19 cellular contexts compared by ENCODE assay signal in genomic region chr19:4586691-4587090, GRCh38. TPM values are rescaled to one million over a fixed set of nuclear protein-coding genes. Genes with fewer than 3 reads are reported as not detected.
DNase-seq lines count a peak whose midpoint lies in the region; ATAC-seq and TF ChIP-seq lines count a peak whose summit lies in the region.
"Had no signal": no experiment of that assay in that cellular context is flagged by ENCODE, and none has a peak within 500 bp of the region (broad histone marks: within the 10 kb centered on the region; RNA-seq: fewer than 3 reads in every experiment).

No MANE protein-coding gene starts in this region.

- H2BK12ac ChIP-seq in neuronal stem cell (ENCODE audit: low read length), result peak overlapping the region; percentile 47

- peaks cover 24% of the 10 kb centered on the region for H3K4me1 Mint-ChIP-seq in GM23338
- H3K4me1 Mint-ChIP-seq in activated CD4-positive, alpha-beta T cell treated with anti-CD3 and anti-CD28 coated beads for 36 hours, result peaks cover 7% of the 10 kb centered on the region

- DNase-seq in 8988T (peak; percentile 17), GM23338 (ENCODE audit: low spot score) (peak; percentile 53), neuronal stem cell (ENCODE audit: low spot score) (no peak), DMS114 treated with DMSO at 0.1 percent for 48 hours (lab: John Stamatoyannopoulos, UW; ENCODE audit: unreplicated experiment) (no peak), NOMO-1 treated with DMSO at 0.1 percent for 48 hours (lab: John Stamatoyannopoulos, UW; ENCODE audit: unreplicated experiment) (no peak)
- DNase-seq in activated CD4-positive, alpha-beta T cell treated with anti-CD3 and anti-CD28 coated beads for 36 hours, result no peak
- DNase-seq: ACHN; AML-193; Caco-2; CD4-positive, alpha-beta T cell; DMS79 treated with DMSO at 0.1 percent for 48 hours; GF-D8; HCEC 1CT; HFFc6; KG1 had no signal

- H3F3A ChIP-seq in GM23338 (replicated peaks; ENCODE audit: low read depth), result peaks cover 12% of the 10 kb centered on the region; the same call in 1 of the 2 replicates

- no peak overlapping the region for H3K27ac ChIP-seq in GM23338 (ENCODE audit: low read depth)
- peak overlapping the region; percentile 76 for H3K27ac ChIP-seq in OCI-LY3 (ENCODE audit: low read length)
- no peak overlapping the region for H3K27ac ChIP-seq in neuronal stem cell (replicated peaks; ENCODE audit: low read length)
- H3K27ac ChIP-seq: C4-2B had no signal

- TF ChIP-seq CTCF in GM23338 (conservative IDR thresholded peaks at IDR 0.05; ENCODE audit: low read depth in 2 of 2) (no peak), OCI-LY3 (IDR thresholded peaks at IDR 0.05; ENCODE audit: low read depth, low read length) (no peak)

- H3K9me3 ChIP-seq in OCI-LY3 (ENCODE audit: insufficient read depth, low read length), result no peaks in the 10 kb centered on the region
- H3K9me3 ChIP-seq in neuronal stem cell (replicated peaks in 1 of 2; ENCODE audit: control insufficient read depth in 2 of 2, insufficient read depth in 1 of 2, low read depth in 1 of 2, low read length in 2 of 2), result no peaks in the 10 kb centered on the region
- H3K9me3 ChIP-seq: Caco-2 had no signal

- peak overlapping the region; percentile 31; the same call in 1 of the 2 replicates for H3K9ac ChIP-seq in OCI-LY3 (ENCODE audit: low read length)
- no peak overlapping the region for H3K9ac ChIP-seq in neuronal stem cell (ENCODE audit: low read depth, low read length, poor library complexity)

- H4K91ac ChIP-seq in neuronal stem cell (ENCODE audit: low read depth, low read length, poor library complexity), result no peak overlapping the region

- no peaks in the 10 kb centered on the region for H3K79me1 ChIP-seq in neuronal stem cell (ENCODE audit: low read depth, low read length)

- H3K4me1 ChIP-seq in GM23338 (ENCODE audit: insufficient read depth) (peaks cover 12% of the 10 kb centered on the region), OCI-LY3 (ENCODE audit: low read length) (peaks cover 62% of the 10 kb centered on the region), neuronal stem cell (ENCODE audit: control insufficient read depth in 2 of 2, insufficient read depth in 1 of 2, low read depth in 1 of 2, low read length in 2 of 2) (peaks cover 15 to 18% of the 10 kb centered on the region in 2 donors)

- H3K79me2 ChIP-seq in GM23338 (replicated peaks; ENCODE audit: insufficient read depth), result no peaks in the 10 kb centered on the region
- H3K79me2 ChIP-seq in OCI-LY3 (ENCODE audit: low read length), result no peaks in the 10 kb centered on the region

- H3K4me3 ChIP-seq in GM23338 (no peak overlapping the region), OCI-LY3 (ENCODE audit: low read length) (peak overlapping the region; percentile 51), neuronal stem cell (ENCODE audit: low read length in 2 of 2) (no peak overlapping the region)

- no peaks in the 10 kb centered on the region for H3K36me3 Mint-ChIP-seq in GM23338 (ENCODE audit: low read depth)
- no peaks in the 10 kb centered on the region for H3K36me3 Mint-ChIP-seq in activated CD4-positive, alpha-beta T cell treated with anti-CD3 and anti-CD28 coated beads for 36 hours (ENCODE audit: low read depth)

- peak overlapping the region; percentile 41 for H2BK15ac ChIP-seq in neuronal stem cell (ENCODE audit: low read length)

- H2BK5ac ChIP-seq in neuronal stem cell (ENCODE audit: low read length), result no peak overlapping the region

- H3K9me2 ChIP-seq in GM23338 (ENCODE audit: insufficient read depth), result no peaks in the 10 kb centered on the region

- H3K23ac ChIP-seq in neuronal stem cell (ENCODE audit: low read depth, low read length, poor library complexity), result no peak overlapping the region

- H4K20me1 ChIP-seq in GM23338 (replicated peaks; ENCODE audit: insufficient read depth) (no peaks in the 10 kb centered on the region; the same call in 1 of the 2 replicates), OCI-LY3 (ENCODE audit: insufficient read depth, low read length) (no peaks in the 10 kb centered on the region)

- peaks cover 24% of the 10 kb centered on the region for H3K27me3 Mint-ChIP-seq in GM23338 (ENCODE audit: insufficient read depth, low read depth, poor library complexity)
- H3K27me3 Mint-ChIP-seq in activated CD4-positive, alpha-beta T cell treated with anti-CD3 and anti-CD28 coated beads for 36 hours, result peaks cover 44% of the 10 kb centered on the region

- H3K36me3 ChIP-seq in GM23338 (ENCODE audit: insufficient read depth) (no peaks in the 10 kb centered on the region), OCI-LY3 (replicated peaks; ENCODE audit: low read depth, low read length) (no peaks in the 10 kb centered on the region), neuronal stem cell (replicated peaks in 1 of 2; ENCODE audit: control insufficient read depth in 2 of 2, insufficient read depth in 2 of 2, low read length in 2 of 2) (no peaks in the 10 kb centered on the region)

- H3K27me3 ChIP-seq in GM23338 (ENCODE audit: insufficient read depth) (peaks cover 35% of the 10 kb centered on the region), OCI-LY3 (ENCODE audit: low read depth, low read length) (no peaks in the 10 kb centered on the region), neuronal stem cell (ENCODE audit: control insufficient read depth in 3 of 3, insufficient read depth in 3 of 3, low read depth in 1 of 3, low read length in 3 of 3) (peaks cover 0 to 15% (median 8%) of the 10 kb centered on the region in 3 experiments)

- CTCF ChIA-PET in activated CD4-positive, alpha-beta T cell treated with anti-CD3 and anti-CD28 coated beads for 36 hours (lab: Charles Lee), result no interaction called here

- no peak overlapping the region for H2BK120ac ChIP-seq in neuronal stem cell (ENCODE audit: low read depth, low read length)

- intact Hi-C loops in activated CD4-positive, alpha-beta T cell treated with anti-CD3 and anti-CD28 coated beads for 36 hours (cut with DNase I, micrococcal nuclease), result no loop called here

- H3K27ac Mint-ChIP-seq in GM23338, result no peak overlapping the region
- H3K27ac Mint-ChIP-seq in activated CD4-positive, alpha-beta T cell treated with anti-CD3 and anti-CD28 coated beads for 36 hours, result no peak overlapping the region
- H3K27ac Mint-ChIP-seq: CD4-positive, alpha-beta T cell; HFFc6 had no signal

- no peak overlapping the region for H4K8ac ChIP-seq in neuronal stem cell (ENCODE audit: low read depth, low read length)

- H2AFZ ChIP-seq in GM23338 (no peak overlapping the region), OCI-LY3 (ENCODE audit: low read depth, low read length) (peak overlapping the region; percentile 37; the same call in 1 of the 2 replicates), neuronal stem cell (ENCODE audit: low read length) (no peak overlapping the region)

- H2AK5ac ChIP-seq in neuronal stem cell (ENCODE audit: low read depth, low read length), result peak overlapping the region; percentile 12

- peak overlapping the region; percentile 72 for H3K18ac ChIP-seq in neuronal stem cell (ENCODE audit: low read length)

- no peak overlapping the region for H3K4ac ChIP-seq in neuronal stem cell (ENCODE audit: low read length)

- no peak overlapping the region for H3K4me3 Mint-ChIP-seq in GM23338
- no peak overlapping the region for H3K4me3 Mint-ChIP-seq in activated CD4-positive, alpha-beta T cell treated with anti-CD3 and anti-CD28 coated beads for 36 hours
- H3K4me3 Mint-ChIP-seq: CD4-positive, alpha-beta T cell; HFFc6 had no signal

- no peak overlapping the region for H3K14ac ChIP-seq in neuronal stem cell (ENCODE audit: low read length)

- H3K9me3 Mint-ChIP-seq in GM23338, result no peaks in the 10 kb centered on the region
- no peaks in the 10 kb centered on the region for H3K9me3 Mint-ChIP-seq in activated CD4-positive, alpha-beta T cell treated with anti-CD3 and anti-CD28 coated beads for 36 hours (ENCODE audit: low read depth)
- H3K9me3 Mint-ChIP-seq: CD4-positive, alpha-beta T cell; HFFc6 had no signal

- POLR2A ChIA-PET in activated CD4-positive, alpha-beta T cell treated with anti-CD3 and anti-CD28 coated beads for 36 hours (lab: Charles Lee), result no interaction called here

- H3K4me2 ChIP-seq in GM23338 (peak overlapping the region; percentile 2; the same call in 1 of the 2 replicates), OCI-LY3 (ENCODE audit: low read length) (peak overlapping the region; percentile 89), neuronal stem cell (ENCODE audit: insufficient read depth, low read length, poor library complexity, severe bottlenecking) (no peak overlapping the region)

- ATAC-seq in GM23338, result no peak
- ATAC-seq in activated CD4-positive, alpha-beta T cell treated with anti-CD3 and anti-CD28 coated beads for 36 hours, result no peak

- WGBS in neuronal stem cell (ENCODE audit: extremely low coverage in 2 of 2, insufficient read length in 2 of 2, insufficient replicate concordance in 1 of 2), 2 donors, result no CpG with 5 or more reads among the region's 6 CpGs

TF ChIP-seq in GM23338, 12 proteins besides CTCF, POLR2A, EP300 and RAD21 (continues in another document):
- TF ChIP-seq POLR2AphosphoS5 (IDR thresholded peaks at IDR 0.05; ENCODE audit: low read depth), result no peak

RNA-seq across cellular contexts. Expression of gene SEMA6B, which starts 27.2 kb away (rescaled TPM):
- 39.8 and 42.7 TPM in 2 replicates for total RNA-seq in GM23338 (2014; rRNA removed; shearing (Covaris generic))
- 5.3 and 6.9 TPM in 2 replicates for polyA plus RNA-seq in GM23338 (2016; fragmentation: Nextera tagmentation; extraction: Ambion mirVana)
- polyA plus RNA-seq in neuronal stem cell (2013, experiment 1 of 2), result 42.5 TPM
- 43.0 TPM for polyA plus RNA-seq in neuronal stem cell (2013, experiment 2 of 2)
- total RNA-seq in activated CD4-positive, alpha-beta T cell treated with anti-CD3 and anti-CD28 coated beads for 36 hours, result not detected

RNA-seq across cellular contexts. Expression of gene LRG1, which starts 46.9 kb away (rescaled TPM):
- total RNA-seq in GM23338 (2014; rRNA removed; shearing (Covaris generic)), result 0.45 and 0.54 TPM in 2 replicates
- polyA plus RNA-seq in GM23338 (2016; fragmentation: Nextera tagmentation; extraction: Ambion mirVana), result 0.21 and 0.43 TPM in 2 replicates
- polyA plus RNA-seq in neuronal stem cell (2013, experiment 1 of 2), result not detected
- 0.01 TPM for polyA plus RNA-seq in neuronal stem cell (2013, experiment 2 of 2)
- under 1 TPM; 0.35 to 0.57 TPM for total RNA-seq in activated CD4-positive, alpha-beta T cell treated with anti-CD3 and anti-CD28 coated beads for 36 hours
- total RNA-seq: CD4-positive, alpha-beta T cell; HFFc6 had no signal

RNA-seq across cellular contexts. Expression of gene PLIN5, which starts 51.7 kb away (rescaled TPM):
- total RNA-seq in GM23338 (2014; rRNA removed; shearing (Covaris generic)), result 0.47 and 3.5 TPM in 2 replicates
- 1.5 and 1.9 TPM in 2 replicates for polyA plus RNA-seq in GM23338 (2016; fragmentation: Nextera tagmentation; extraction: Ambion mirVana)
- 2.9 TPM for polyA plus RNA-seq in neuronal stem cell (2013, experiment 1 of 2)
- 2.9 TPM for polyA plus RNA-seq in neuronal stem cell (2013, experiment 2 of 2)
- not detected for total RNA-seq in activated CD4-positive, alpha-beta T cell treated with anti-CD3 and anti-CD28 coated beads for 36 hours
- total RNA-seq: A172, HFFc6 had no signal
- polyA plus RNA-seq: BJ had no signal

RNA-seq across cellular contexts. Expression of gene TNFAIP8L1, which starts 52.6 kb away (rescaled TPM):
- total RNA-seq in GM23338 (2014; rRNA removed; shearing (Covaris generic)), result 3.3 and 4.1 TPM in 2 replicates
- 2.7 and 3.2 TPM in 2 replicates for polyA plus RNA-seq in GM23338 (2016; fragmentation: Nextera tagmentation; extraction: Ambion mirVana)
- polyA plus RNA-seq in neuronal stem cell (2013, experiment 1 of 2), result 15.5 TPM
- polyA plus RNA-seq in neuronal stem cell (2013, experiment 2 of 2), result 15.7 TPM
- 10 to 100 TPM; 14.1 to 15.4 TPM for total RNA-seq in activated CD4-positive, alpha-beta T cell treated with anti-CD3 and anti-CD28 coated beads for 36 hours

Comparison
In these comparisons a context has a peak if more than half of its experiments do, and no peak if none do; other contexts are left out.
1. DNase-seq: peak in 8988T (single experiment) and GM23338 (single experiment); none in neuronal stem cell (single experiment), activated CD4-positive, alpha-beta T cell treated with anti-CD3 and anti-CD28 coated beads for 36 hours (single experiment), DMS114 treated with DMSO at 0.1 percent for 48 hours (single experiment) and NOMO-1 treated with DMSO at 0.1 percent for 48 hours (single experiment).
2. RNA of gene SEMA6B, which starts 27.2 kb away (total RNA-seq): 39.8 to 42.7 TPM in GM23338; not detected in activated CD4-positive, alpha-beta T cell treated with anti-CD3 and anti-CD28 coated beads for 36 hours; every median in the first group is over 10 times any median in the second.